Comparison of ENCODE assay signal across 9 cellular contexts in genomic region chr5:142845954-142846398, GRCh38.
DNase-seq lines count a peak whose midpoint lies in the region; ATAC-seq, FAIRE-seq and TF ChIP-seq lines count a peak whose summit lies in the region.
"Had no signal": no experiment of that assay in that cellular context is flagged by ENCODE, and none has a peak within 500 bp of the region (broad histone marks: within the 10 kb centered on the region; RNA-seq: fewer than 3 reads in every experiment).

No MANE protein-coding gene starts in this region.

- TF ChIP-seq EP300 in K562 (IDR thresholded peaks at IDR 0.05; ENCODE audit: low read length), result no peak

- peak overlapping the region; percentile 1; the same call in 1 of the 2 replicates for H3K4me2 ChIP-seq in K562 (ENCODE audit: insufficient read depth, low read length)

- POLR2A ChIA-PET in K562 (lab: Yijun Ruan, JAX), result interaction anchor here (0.7 kb wide), 1 partner anchor 16 kb away, joined by 4 read pairs; no protein-coding TSS in a partner anchor

- TF ChIP-seq POLR2A in K562 (conservative IDR thresholded peaks at IDR 0.05), result no peak

- TF ChIP-seq RAD21 in K562 (CRISPR knock-in tag; conservative IDR thresholded peaks at IDR 0.05 in 1 of 2, IDR thresholded peaks at IDR 0.05 in 1 of 2), result no peak; a peak in 1 of 4 replicates

- H3K9me1 ChIP-seq in K562 (ENCODE audit: control insufficient read depth, insufficient read depth, low read length), result peaks cover 4% of the 10 kb centered on the region

- no TSS peak for BruUV-seq in K562 (replicated peaks; lab: Mats Ljungman, UMichigan)

- peak; percentile 65 for FAIRE-seq in K562 (lab: Jason Lieb, UNC)

- H3K9ac ChIP-seq in K562 (ENCODE audit: insufficient read depth in 1 of 2, low read depth in 2 of 2, low read length in 2 of 2), result no peak overlapping the region

- H4K20me1 ChIP-seq in K562 (replicated peaks; ENCODE audit: control insufficient read depth, insufficient read depth, low read length), result no peaks in the 10 kb centered on the region

- DNase-seq in K562 (ENCODE audit: extremely low read depth in 1 of 4, low spot score in 3 of 4) (no peak), NCI-H187 treated with DMSO at 0.1 percent for 48 hours (lab: John Stamatoyannopoulos, UW) (no peak), HUDEP-2 (lab: John Stamatoyannopoulos, UW; ENCODE audit: unreplicated experiment in 76 of 76) (no peak)
- DNase-seq in effector CD8-positive, alpha-beta T cell (lab: John Stamatoyannopoulos, UW), result no peak

- peaks cover 0 to 12% of the 10 kb centered on the region in 2 experiments; a peak in 2 of 5 replicates for H3K4me1 ChIP-seq in K562 (replicated peaks in 1 of 2; ENCODE audit: control insufficient read depth in 2 of 2, insufficient read depth in 2 of 2, low read length in 2 of 2)
- H3K4me1 ChIP-seq in neutrophil (ENCODE audit: control insufficient read depth in 1 of 2, insufficient read depth in 1 of 2, low read depth in 1 of 2, low read length in 1 of 2), result peaks cover 26 to 37% of the 10 kb centered on the region in 2 experiments

- no peak for TF ChIP-seq CTCF in K562 (IDR thresholded peaks at IDR 0.05 in 2 of 3, conservative IDR thresholded peaks at IDR 0.05 in 1 of 3; ENCODE audit: insufficient read depth in 2 of 3, low read depth in 1 of 3, low read length in 3 of 3)
- no peak for TF ChIP-seq CTCF in neutrophil (IDR thresholded peaks at IDR 0.05)

- no peak overlapping the region for H3K27ac ChIP-seq in K562 (ENCODE audit: extremely low read depth, low read depth, low read length)
- H3K27ac ChIP-seq in neutrophil, result peak overlapping the region; percentile 72

- H2AFZ ChIP-seq in K562 (ENCODE audit: low read depth, low read length), result 0 out of 2 replicates have a peak overlapping the region, but pooled peaks have one; percentile 36

- H3K27me3 ChIP-seq in K562 (ENCODE audit: control insufficient read depth in 2 of 2, insufficient read depth in 2 of 2, low read length in 2 of 2) (peaks cover 2 to 5% of the 10 kb centered on the region in 2 experiments; a peak in 3 of 5 replicates), neutrophil (no peaks in the 10 kb centered on the region)

- H3K9me3 ChIP-seq in K562 (replicated peaks; ENCODE audit: control insufficient read depth, insufficient read depth, low read depth, low read length), result no peaks in the 10 kb centered on the region
- no peaks in the 10 kb centered on the region for H3K9me3 ChIP-seq in neutrophil

- no peaks in the 10 kb centered on the region for H3K79me2 ChIP-seq in K562 (ENCODE audit: control insufficient read depth, insufficient read depth, low read length)

- 14% methylated on average over 9 of the region's 9 CpGs for WGBS in K562 (ENCODE audit: insufficient coverage, low coverage, missing lambda C conversion rate)

- intact Hi-C loops in K562 (cut with micrococcal nuclease), result no loop called here

- ATAC-seq in GM18873 (IDR thresholded peaks at IDR 0.05; ENCODE audit: low FRiP score, unreplicated experiment) (peak; percentile 46), HG02943 (IDR thresholded peaks at IDR 0.05; ENCODE audit: low read depth, unreplicated experiment) (peak; percentile 67), K562 (peak; percentile 52; the same call in 1 of the 3 replicates), HG03439 (IDR thresholded peaks at IDR 0.05; ENCODE audit: unreplicated experiment) (no peak)
- ATAC-seq: SK-N-SH treated with all-trans-retinoic acid at 6 μM for 48 hours had no signal

- CTCF ChIA-PET in K562 (lab: Yijun Ruan, JAX; ENCODE audit: low intra/inter-chr PET ratio), result no interaction called here

- in situ Hi-C loops in K562 (cut with MboI), result no loop called here

- H3K4me3 ChIP-seq in K562 (no peak overlapping the region), neutrophil (ENCODE audit: low read depth in 1 of 2, low read length in 1 of 2) (peak overlapping the region in 1 of 2 experiments; percentile 33)

- H3K36me3 ChIP-seq in K562 (ENCODE audit: control insufficient read depth, insufficient read depth, low read length) (no peaks in the 10 kb centered on the region), neutrophil (no peaks in the 10 kb centered on the region)

TF ChIP-seq in K562, 482 proteins besides CTCF, POLR2A, EP300 and RAD21 (continues in another document):
- peak; percentile 50 for TF ChIP-seq FOSL1 (tag; conservative IDR thresholded peaks at IDR 0.05)
- TF ChIP-seq ZNF316 (IDR thresholded peaks at IDR 0.05), result peak; percentile 72
- peak; percentile 73 for TF ChIP-seq MAFG (tag; conservative IDR thresholded peaks at IDR 0.05)
- TF ChIP-seq, protein P1, sequence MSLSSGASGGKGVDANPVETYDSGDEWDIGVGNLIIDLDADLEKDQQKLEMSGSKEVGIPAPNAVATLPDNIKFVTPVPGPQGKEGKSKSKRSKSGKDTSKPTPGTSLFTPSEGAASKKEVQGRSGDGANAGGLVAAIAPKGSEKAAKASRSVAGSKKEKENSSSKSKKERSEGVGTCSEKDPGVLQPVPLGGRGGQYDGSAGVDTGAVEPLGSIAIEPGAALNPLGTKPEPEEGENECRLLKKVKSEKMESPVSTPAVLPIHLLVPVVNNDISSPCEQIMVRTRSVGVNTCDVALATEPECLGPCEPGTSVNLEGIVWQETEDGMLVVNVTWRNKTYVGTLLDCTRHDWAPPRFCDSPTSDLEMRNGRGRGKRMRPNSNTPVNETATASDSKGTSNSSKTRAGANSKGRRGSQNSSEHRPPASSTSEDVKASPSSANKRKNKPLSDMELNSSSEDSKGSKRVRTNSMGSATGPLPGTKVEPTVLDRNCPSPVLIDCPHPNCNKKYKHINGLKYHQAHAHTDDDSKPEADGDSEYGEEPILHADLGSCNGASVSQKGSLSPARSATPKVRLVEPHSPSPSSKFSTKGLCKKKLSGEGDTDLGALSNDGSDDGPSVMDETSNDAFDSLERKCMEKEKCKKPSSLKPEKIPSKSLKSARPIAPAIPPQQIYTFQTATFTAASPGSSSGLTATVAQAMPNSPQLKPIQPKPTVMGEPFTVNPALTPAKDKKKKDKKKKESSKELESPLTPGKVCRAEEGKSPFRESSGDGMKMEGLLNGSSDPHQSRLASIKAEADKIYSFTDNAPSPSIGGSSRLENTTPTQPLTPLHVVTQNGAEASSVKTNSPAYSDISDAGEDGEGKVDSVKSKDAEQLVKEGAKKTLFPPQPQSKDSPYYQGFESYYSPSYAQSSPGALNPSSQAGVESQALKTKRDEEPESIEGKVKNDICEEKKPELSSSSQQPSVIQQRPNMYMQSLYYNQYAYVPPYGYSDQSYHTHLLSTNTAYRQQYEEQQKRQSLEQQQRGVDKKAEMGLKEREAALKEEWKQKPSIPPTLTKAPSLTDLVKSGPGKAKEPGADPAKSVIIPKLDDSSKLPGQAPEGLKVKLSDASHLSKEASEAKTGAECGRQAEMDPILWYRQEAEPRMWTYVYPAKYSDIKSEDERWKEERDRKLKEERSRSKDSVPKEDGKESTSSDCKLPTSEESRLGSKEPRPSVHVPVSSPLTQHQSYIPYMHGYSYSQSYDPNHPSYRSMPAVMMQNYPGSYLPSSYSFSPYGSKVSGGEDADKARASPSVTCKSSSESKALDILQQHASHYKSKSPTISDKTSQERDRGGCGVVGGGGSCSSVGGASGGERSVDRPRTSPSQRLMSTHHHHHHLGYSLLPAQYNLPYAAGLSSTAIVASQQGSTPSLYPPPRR (CRISPR knock-in tag; IDR thresholded peaks at IDR 0.05; ENCODE audit: borderline replicate concordance), result no peak
- peak; percentile 57 for TF ChIP-seq NFE2 (IDR thresholded peaks at IDR 0.05; ENCODE audit: low read depth)
